Comparison of ENCODE assay signal across 1 cellular context in the genomic region with DNA sequence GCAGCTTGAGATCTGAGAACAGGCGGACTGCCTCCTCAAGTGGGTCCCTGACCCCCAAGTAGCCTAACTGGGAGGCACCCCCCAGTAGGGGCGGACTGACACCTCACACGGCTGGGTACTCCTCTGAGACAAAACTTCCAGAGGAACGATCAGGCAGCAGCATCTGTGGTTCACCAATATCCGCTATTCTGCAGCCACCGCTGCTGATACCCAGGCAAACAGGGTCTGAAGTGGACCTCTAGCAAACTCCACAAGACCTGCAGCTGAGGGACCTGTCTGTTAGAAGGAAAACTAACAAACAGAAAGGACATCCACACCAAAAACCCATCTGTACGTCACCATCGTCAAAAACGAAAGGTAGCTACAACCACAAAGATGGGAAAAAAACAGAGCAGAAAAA.
A peak's percentile ranks its signal among the peaks of the same experiment; 100 is the strongest.
TF ChIP-seq lines count a peak whose summit lies in the region.
"Not testable (repeated sequence)": the region's sequence is repeated elsewhere in the genome, so short reads cannot be mapped to it uniquely, and the experiment has no call there.

No MANE protein-coding gene starts in this region.

TF ChIP-seq in HepG2, 621 proteins besides CTCF, POLR2A, EP300 and RAD21:
- not testable (repeated sequence) for TF ChIP-seq TCF12 (IDR thresholded peaks at IDR 0.05)
- 0 out of 2 replicates have a peak, but pooled peaks have one; percentile 6 for TF ChIP-seq TCF12 (CRISPR knock-in tag; IDR thresholded peaks at IDR 0.05)
- TF ChIP-seq, protein P1, sequence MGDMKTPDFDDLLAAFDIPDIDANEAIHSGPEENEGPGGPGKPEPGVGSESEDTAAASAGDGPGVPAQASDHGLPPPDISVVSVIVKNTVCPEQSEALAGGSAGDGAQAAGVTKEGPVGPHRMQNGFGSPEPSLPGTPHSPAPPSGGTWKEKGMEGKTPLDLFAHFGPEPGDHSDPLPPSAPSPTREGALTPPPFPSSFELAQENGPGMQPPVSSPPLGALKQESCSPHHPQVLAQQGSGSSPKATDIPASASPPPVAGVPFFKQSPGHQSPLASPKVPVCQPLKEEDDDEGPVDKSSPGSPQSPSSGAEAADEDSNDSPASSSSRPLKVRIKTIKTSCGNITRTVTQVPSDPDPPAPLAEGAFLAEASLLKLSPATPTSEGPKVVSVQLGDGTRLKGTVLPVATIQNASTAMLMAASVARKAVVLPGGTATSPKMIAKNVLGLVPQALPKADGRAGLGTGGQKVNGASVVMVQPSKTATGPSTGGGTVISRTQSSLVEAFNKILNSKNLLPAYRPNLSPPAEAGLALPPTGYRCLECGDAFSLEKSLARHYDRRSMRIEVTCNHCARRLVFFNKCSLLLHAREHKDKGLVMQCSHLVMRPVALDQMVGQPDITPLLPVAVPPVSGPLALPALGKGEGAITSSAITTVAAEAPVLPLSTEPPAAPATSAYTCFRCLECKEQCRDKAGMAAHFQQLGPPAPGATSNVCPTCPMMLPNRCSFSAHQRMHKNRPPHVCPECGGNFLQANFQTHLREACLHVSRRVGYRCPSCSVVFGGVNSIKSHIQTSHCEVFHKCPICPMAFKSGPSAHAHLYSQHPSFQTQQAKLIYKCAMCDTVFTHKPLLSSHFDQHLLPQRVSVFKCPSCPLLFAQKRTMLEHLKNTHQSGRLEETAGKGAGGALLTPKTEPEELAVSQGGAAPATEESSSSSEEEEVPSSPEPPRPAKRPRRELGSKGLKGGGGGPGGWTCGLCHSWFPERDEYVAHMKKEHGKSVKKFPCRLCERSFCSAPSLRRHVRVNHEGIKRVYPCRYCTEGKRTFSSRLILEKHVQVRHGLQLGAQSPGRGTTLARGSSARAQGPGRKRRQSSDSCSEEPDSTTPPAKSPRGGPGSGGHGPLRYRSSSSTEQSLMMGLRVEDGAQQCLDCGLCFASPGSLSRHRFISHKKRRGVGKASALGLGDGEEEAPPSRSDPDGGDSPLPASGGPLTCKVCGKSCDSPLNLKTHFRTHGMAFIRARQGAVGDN (CRISPR knock-in tag; IDR thresholded peaks at IDR 0.05) = peak; percentile 40
